In genomic region chr18:25896178-25896780, GRCh38 we compare ENCODE assay signal across 8 cellular contexts.
DNase-seq lines count a peak whose midpoint lies in the region; ATAC-seq and TF ChIP-seq lines count a peak whose summit lies in the region.

No MANE protein-coding gene starts in this region.

- peak; percentile 55 for ATAC-seq in GM21526 (IDR thresholded peaks at IDR 0.05; ENCODE audit: low FRiP score, unreplicated experiment)
- ATAC-seq in GM18517 (IDR thresholded peaks at IDR 0.05; ENCODE audit: unreplicated experiment) = no peak

- no peak overlapping the region for H3K27ac Mint-ChIP-seq in nephron progenitor cell

- DNase-seq in activated T-cell treated with anti-CD3 and anti-CD28 coated beads for 4 hours (peak; percentile 1), HuH-7.5 (ENCODE audit: low spot score) (peak; percentile 5), RPMI8226 (peak; percentile 56), epidermal melanocyte (ENCODE audit: insufficient read length, low spot score) (peak; percentile 46), nephron progenitor cell (peak; percentile 33)
- no peak for DNase-seq in activated T-cell treated with anti-CD3 and anti-CD28 coated beads, Interleukin-2, amount 50 U/mL, for 1 hour

- peaks cover 6% of the 10 kb centered on the region for H3K36me3 Mint-ChIP-seq in nephron progenitor cell (ENCODE audit: low read depth)

- peaks cover 3% of the 10 kb centered on the region for H3K27me3 Mint-ChIP-seq in nephron progenitor cell (ENCODE audit: low read depth, poor library complexity)

- peaks cover 9% of the 10 kb centered on the region for H3K4me1 Mint-ChIP-seq in nephron progenitor cell

- no peak overlapping the region for H3K4me3 Mint-ChIP-seq in nephron progenitor cell

- peaks cover 15% of the 10 kb centered on the region for H3K9me3 Mint-ChIP-seq in nephron progenitor cell

- TF ChIP-seq CTCF in nephron progenitor cell (IDR thresholded peaks at IDR 0.05) = peak; percentile 86
